In genomic region chr17:13757871-13758270, GRCh38 we compare ENCODE assay signal across 31 cellular contexts.
DNase-seq lines count a peak whose midpoint lies in the region; ATAC-seq and TF ChIP-seq lines count a peak whose summit lies in the region.
"Had no signal": no experiment of that assay in that cellular context is flagged by ENCODE, and none has a peak within 500 bp of the region (broad histone marks: within the 10 kb centered on the region; RNA-seq: fewer than 3 reads in every experiment).

No MANE protein-coding gene starts in this region.

- no peaks in the 10 kb centered on the region for H3K9me3 ChIP-seq in endodermal cell (ENCODE audit: control insufficient read depth, low read length)
- H3K9me3 ChIP-seq: A549; BE2C; BLaER1; BLaER1 treated with 17β-estradiol and CSF1 and Interleukin-3, amounts not matched to agents 10 nM and 100 nM; Caco-2 had no signal

- H3K4ac ChIP-seq in mesendoderm (ENCODE audit: low read depth, low read length): no peak overlapping the region

- H3K27me3 ChIP-seq in endodermal cell (ENCODE audit: control insufficient read depth, insufficient read depth, low read length, poor library complexity, severe bottlenecking) (no peaks in the 10 kb centered on the region), mesendoderm (ENCODE audit: insufficient read depth, low read length, poor library complexity) (no peaks in the 10 kb centered on the region)
- H3K27me3 ChIP-seq: BE2C; BLaER1; BLaER1 treated with 17β-estradiol and CSF1 and Interleukin-3, amounts not matched to agents 10 nM and 100 nM had no signal

- H3K4me1 ChIP-seq in endodermal cell (ENCODE audit: control insufficient read depth, insufficient read depth, low read length): peaks cover 28% of the 10 kb centered on the region
- peaks cover 9% of the 10 kb centered on the region for H3K4me1 ChIP-seq in mesendoderm (ENCODE audit: control insufficient read depth, low read depth, low read length)
- H3K4me1 ChIP-seq: A549; BE2C; BLaER1; BLaER1 treated with 17β-estradiol and CSF1 and Interleukin-3, amounts not matched to agents 10 nM and 100 nM; Caco-2 had no signal

- no peak overlapping the region for H2BK15ac ChIP-seq in mesendoderm (replicated peaks; ENCODE audit: low read depth)

- no peaks in the 10 kb centered on the region for H3K79me1 ChIP-seq in mesendoderm (ENCODE audit: low read length)

- H3K4me2 ChIP-seq in mesendoderm (ENCODE audit: low read length): no peak overlapping the region
- H3K4me2 ChIP-seq: A549; BLaER1; BLaER1 treated with 17β-estradiol and CSF1 and Interleukin-3, amounts not matched to agents 10 nM and 100 nM had no signal

- no peak overlapping the region for H3K4me3 Mint-ChIP-seq in endodermal cell
- H3K4me3 Mint-ChIP-seq: B cell; CD14-positive monocyte; CD4-positive, alpha-beta memory T cell; CD4-positive, alpha-beta T cell; CD4-positive, CD25-positive, alpha-beta regulatory T cell; CD8-positive, alpha-beta memory T cell; CD8-positive, alpha-beta T cell had no signal

- H2BK5ac ChIP-seq in mesendoderm (ENCODE audit: low read length): peak overlapping the region; percentile 48

- no peaks in the 10 kb centered on the region for H3K9me3 Mint-ChIP-seq in endodermal cell
- H3K9me3 Mint-ChIP-seq: CD4-positive, alpha-beta memory T cell; CD4-positive, alpha-beta T cell; CD4-positive, CD25-positive, alpha-beta regulatory T cell; CD8-positive, alpha-beta memory T cell; CD8-positive, alpha-beta T cell had no signal

- no peak for ATAC-seq in HG02678 (IDR thresholded peaks at IDR 0.05; ENCODE audit: unreplicated experiment)
- ATAC-seq in GM18520 (IDR thresholded peaks at IDR 0.05; ENCODE audit: unreplicated experiment): no peak
- ATAC-seq: A549; CD8-positive, alpha-beta T cell had no signal

- H3K4me3 ChIP-seq in endodermal cell (ENCODE audit: low read length) (no peak overlapping the region), mesendoderm (ENCODE audit: low read length) (no peak overlapping the region)
- H3K4me3 ChIP-seq: A549; BLaER1; BLaER1 treated with 17β-estradiol and CSF1 and Interleukin-3, amounts not matched to agents 10 nM and 100 nM had no signal

- peaks cover 47% of the 10 kb centered on the region for H3K4me1 Mint-ChIP-seq in endodermal cell
- H3K4me1 Mint-ChIP-seq: B cell; CD14-positive monocyte; CD4-positive, alpha-beta memory T cell; CD8-positive, alpha-beta memory T cell had no signal

- H4K5ac ChIP-seq in mesendoderm (ENCODE audit: low read length): no peak overlapping the region

- H3K79me2 ChIP-seq in mesendoderm (ENCODE audit: control insufficient read depth, insufficient read depth, low read length): no peaks in the 10 kb centered on the region

- no peak overlapping the region for H3K56ac ChIP-seq in mesendoderm (ENCODE audit: low read length)

- H3K36me3 Mint-ChIP-seq in endodermal cell (ENCODE audit: low read depth): no peaks in the 10 kb centered on the region
- H3K36me3 Mint-ChIP-seq: CD14-positive monocyte; CD4-positive, alpha-beta memory T cell; CD4-positive, CD25-positive, alpha-beta regulatory T cell; CD8-positive, alpha-beta memory T cell; CD8-positive, alpha-beta T cell had no signal

- no peak overlapping the region for H2AK5ac ChIP-seq in mesendoderm (ENCODE audit: low read length)

- H3K27ac Mint-ChIP-seq in endodermal cell: peak overlapping the region; percentile 3
- H3K27ac Mint-ChIP-seq: B cell; CD14-positive monocyte; CD4-positive, alpha-beta memory T cell; CD4-positive, alpha-beta T cell; CD4-positive, CD25-positive, alpha-beta regulatory T cell; CD8-positive, alpha-beta memory T cell; CD8-positive, alpha-beta T cell had no signal

- H3K27ac ChIP-seq in endodermal cell (ENCODE audit: low read depth, low read length) (no peak overlapping the region), mesendoderm (ENCODE audit: low read depth, low read length) (peak overlapping the region; percentile 40)
- H3K27ac ChIP-seq: 22Rv1; A549; BLaER1; BLaER1 treated with 17β-estradiol and CSF1 and Interleukin-3, amounts not matched to agents 10 nM and 100 nM; C4-2B had no signal

- no peak for TF ChIP-seq CTCF in endodermal cell (conservative IDR thresholded peaks at IDR 0.05)

- no peak overlapping the region for H3K23ac ChIP-seq in mesendoderm (ENCODE audit: low read length)

- no peaks in the 10 kb centered on the region for H3K36me3 ChIP-seq in endodermal cell (ENCODE audit: control insufficient read depth, insufficient read depth, low read length)
- H3K36me3 ChIP-seq in mesendoderm (ENCODE audit: control insufficient read depth, insufficient read depth, low read length): no peaks in the 10 kb centered on the region
- H3K36me3 ChIP-seq: BE2C; BLaER1; BLaER1 treated with 17β-estradiol and CSF1 and Interleukin-3, amounts not matched to agents 10 nM and 100 nM had no signal

- H2BK120ac ChIP-seq in mesendoderm (ENCODE audit: low read depth, low read length): peak overlapping the region; percentile 88

- 82 to 100% methylated on average over 1 to 2 of the region's 2 CpGs for WGBS in endodermal cell (ENCODE audit: insufficient coverage in 1 of 2, insufficient read length in 1 of 2), 2 experiments
- no CpG with 5 or more reads among the region's 2 CpGs for WGBS in mesendoderm (ENCODE audit: extremely low coverage, insufficient coverage, low lambda C conversion rate)

- H3K18ac ChIP-seq in mesendoderm (ENCODE audit: low read length): peak overlapping the region; percentile 22

- no peak overlapping the region for H4K8ac ChIP-seq in mesendoderm (ENCODE audit: low read depth, low read length)

- DNase-seq in endodermal cell (peak; percentile 69), mesendoderm (peak; percentile 90)
- DNase-seq: 8988T; ACHN; AML-193; BE2C; C1 segment of cervical spinal cord; Caco-2; Calu3; CD4-positive, alpha-beta memory T cell; CD4-positive, alpha-beta T cell; CD4-positive, CD25-positive, alpha-beta regulatory T cell; CD8-positive, alpha-beta memory T cell; CD8-positive, alpha-beta T cell; COR-L47; DMS 273 treated with DMSO at 0.1 percent for 48 hours; DMS153; DMS53; DMS79; DMS79 treated with DMSO at 0.1 percent for 48 hours; DND-41; EL had no signal

- no peaks in the 10 kb centered on the region for H3K27me3 Mint-ChIP-seq in endodermal cell (ENCODE audit: insufficient read depth)
- H3K27me3 Mint-ChIP-seq: CD4-positive, alpha-beta T cell had no signal

- no peak overlapping the region for H3K9ac ChIP-seq in endodermal cell (ENCODE audit: extremely low read depth, low read length, poor library complexity, severe bottlenecking)
- no peak overlapping the region for H3K9ac ChIP-seq in mesendoderm (ENCODE audit: low read length)
- H3K9ac ChIP-seq: BLaER1; BLaER1 treated with 17β-estradiol and CSF1 and Interleukin-3, amounts not matched to agents 10 nM and 100 nM had no signal
